10 cellular contexts compared by ENCODE assay signal in genomic region chr7:158494162-158494586, GRCh38.
DNase-seq lines count a peak whose midpoint lies in the region; ATAC-seq and TF ChIP-seq lines count a peak whose summit lies in the region.
"Had no signal": no experiment of that assay in that cellular context is flagged by ENCODE, and none has a peak within 500 bp of the region (broad histone marks: within the 10 kb centered on the region; RNA-seq: fewer than 3 reads in every experiment).

No MANE protein-coding gene starts in this region.

- H3K27ac ChIP-seq in neuronal stem cell (replicated peaks; ENCODE audit: low read length) (no peak overlapping the region), Peyer's patch (no peak overlapping the region)

- CTCF ChIA-PET in activated naive CD4-positive, alpha-beta T cell treated with anti-CD3 and anti-CD28 coated beads for 36 hours (lab: Charles Lee) = interaction anchor here (0.7 kb wide), 1 partner anchor 29 kb away, joined by 3 read pairs; no protein-coding TSS in a partner anchor

- H3K4me3 Mint-ChIP-seq in activated naive CD4-positive, alpha-beta T cell treated with anti-CD3 and anti-CD28 coated beads for 36 hours = no peak overlapping the region

- no peak for TF ChIP-seq POLR2A in Peyer's patch (IDR thresholded peaks at IDR 0.05)

- no peaks in the 10 kb centered on the region for H3K36me3 Mint-ChIP-seq in activated naive CD4-positive, alpha-beta T cell treated with anti-CD3 and anti-CD28 coated beads for 36 hours (ENCODE audit: low read depth)

- no peak overlapping the region for H3K14ac ChIP-seq in neuronal stem cell (ENCODE audit: low read length)

- no peak overlapping the region for H2AFZ ChIP-seq in neuronal stem cell (ENCODE audit: low read length)

- peak overlapping the region; percentile 13 for H2BK120ac ChIP-seq in neuronal stem cell (ENCODE audit: low read depth, low read length)

- no peak overlapping the region for H3K4ac ChIP-seq in neuronal stem cell (ENCODE audit: low read length)

- DNase-seq in activated naive CD4-positive, alpha-beta T cell treated with anti-CD3 and anti-CD28 coated beads for 36 hours = peak; percentile 48
- DNase-seq in activated naive CD4-positive, alpha-beta T cell (lab: John Stamatoyannopoulos, UW) = no peak
- DNase-seq in H7 = peak; percentile 68
- peak; percentile 26 for DNase-seq in OCI-M1 (lab: John Stamatoyannopoulos, UW)
- DNase-seq in neuronal stem cell (ENCODE audit: low spot score) = no peak
- DNase-seq in mesenteric fat pad (ENCODE audit: low spot score) = no peak
- no peak for DNase-seq in Peyer's patch
- DNase-seq: left ventricle myocardium superior, NCI-H1105 had no signal

- H4K91ac ChIP-seq in neuronal stem cell (ENCODE audit: low read depth, low read length, poor library complexity) = no peak overlapping the region

- H3K9ac ChIP-seq in neuronal stem cell (ENCODE audit: low read depth, low read length, poor library complexity) = no peak overlapping the region

- no peak overlapping the region for H2BK5ac ChIP-seq in neuronal stem cell (ENCODE audit: low read length)

- H3K4me1 ChIP-seq in neuronal stem cell (ENCODE audit: control insufficient read depth in 2 of 2, insufficient read depth in 1 of 2, low read depth in 1 of 2, low read length in 2 of 2) (peaks cover 3 to 19% of the 10 kb centered on the region in 2 donors), Peyer's patch (no peaks in the 10 kb centered on the region)

- H2BK15ac ChIP-seq in neuronal stem cell (ENCODE audit: low read length) = no peak overlapping the region

- no peak overlapping the region for H3K4me2 ChIP-seq in neuronal stem cell (ENCODE audit: insufficient read depth, low read length, poor library complexity, severe bottlenecking)

- no peaks in the 10 kb centered on the region for H3K4me1 Mint-ChIP-seq in activated naive CD4-positive, alpha-beta T cell treated with anti-CD3 and anti-CD28 coated beads for 36 hours (ENCODE audit: low read depth)

- H3K27ac Mint-ChIP-seq in activated naive CD4-positive, alpha-beta T cell treated with anti-CD3 and anti-CD28 coated beads for 36 hours = no peak overlapping the region

- H2BK12ac ChIP-seq in neuronal stem cell (ENCODE audit: low read length) = no peak overlapping the region

- H4K8ac ChIP-seq in neuronal stem cell (ENCODE audit: low read depth, low read length) = no peak overlapping the region

- no peaks in the 10 kb centered on the region for H3K27me3 ChIP-seq in H7 (ENCODE audit: control insufficient read depth, insufficient read depth, low read length)
- peaks cover 0 to 23% (median 0%) of the 10 kb centered on the region in 3 experiments for H3K27me3 ChIP-seq in neuronal stem cell (ENCODE audit: control insufficient read depth in 3 of 3, insufficient read depth in 3 of 3, low read depth in 1 of 3, low read length in 3 of 3)
- H3K27me3 ChIP-seq in Peyer's patch = no peaks in the 10 kb centered on the region

- TF ChIP-seq CTCF in Peyer's patch (IDR thresholded peaks at IDR 0.05) = no peak

- ATAC-seq in HG02938 (IDR thresholded peaks at IDR 0.05; ENCODE audit: unreplicated experiment) = no peak
- ATAC-seq: left ventricle myocardium superior had no signal

- H3K79me1 ChIP-seq in neuronal stem cell (ENCODE audit: low read depth, low read length) = no peaks in the 10 kb centered on the region

- H2AK5ac ChIP-seq in neuronal stem cell (ENCODE audit: low read depth, low read length) = no peak overlapping the region

- H3K4me3 ChIP-seq in H7 (ENCODE audit: insufficient read depth, low read depth, low read length) = no peak overlapping the region
- H3K4me3 ChIP-seq in neuronal stem cell (ENCODE audit: low read length in 2 of 2) = no peak overlapping the region
- no peak overlapping the region for H3K4me3 ChIP-seq in Peyer's patch

- peaks cover 2% of the 10 kb centered on the region for H3K9me3 Mint-ChIP-seq in activated naive CD4-positive, alpha-beta T cell treated with anti-CD3 and anti-CD28 coated beads for 36 hours

- no CpG with 5 or more reads among the region's 7 CpGs for WGBS in neuronal stem cell (ENCODE audit: extremely low coverage in 2 of 2, insufficient read length in 2 of 2, insufficient replicate concordance in 1 of 2), 2 donors

- H3K23ac ChIP-seq in neuronal stem cell (ENCODE audit: low read depth, low read length, poor library complexity) = no peak overlapping the region

- H3K9me3 ChIP-seq in neuronal stem cell (replicated peaks in 1 of 2; ENCODE audit: control insufficient read depth in 2 of 2, insufficient read depth in 1 of 2, low read depth in 1 of 2, low read length in 2 of 2) = no peaks in the 10 kb centered on the region
- H3K9me3 ChIP-seq in Peyer's patch = no peaks in the 10 kb centered on the region

- intact Hi-C loops in activated naive CD4-positive, alpha-beta T cell treated with anti-CD3 and anti-CD28 coated beads for 36 hours (cut with micrococcal nuclease) = loop anchor here (1.0 kb wide), 1 partner anchor 483 kb away; no protein-coding TSS in a partner anchor

- H3K18ac ChIP-seq in neuronal stem cell (ENCODE audit: low read length) = peak overlapping the region; percentile 12

- H3K27me3 Mint-ChIP-seq in activated naive CD4-positive, alpha-beta T cell treated with anti-CD3 and anti-CD28 coated beads for 36 hours (ENCODE audit: low read depth) = peaks cover 21% of the 10 kb centered on the region

- H3K36me3 ChIP-seq in H7 (replicated peaks; ENCODE audit: control insufficient read depth, insufficient read depth, low read length) = no peaks in the 10 kb centered on the region
- no peaks in the 10 kb centered on the region for H3K36me3 ChIP-seq in neuronal stem cell (replicated peaks in 1 of 2; ENCODE audit: control insufficient read depth in 2 of 2, insufficient read depth in 2 of 2, low read length in 2 of 2)
- no peaks in the 10 kb centered on the region for H3K36me3 ChIP-seq in Peyer's patch

Comparison
In these comparisons a context has a peak if more than half of its experiments do, and no peak if none do; other contexts are left out.
1. DNase-seq: peak in activated naive CD4-positive, alpha-beta T cell treated with anti-CD3 and anti-CD28 coated beads for 36 hours (single experiment), H7 (single experiment) and OCI-M1 (single experiment); none in activated naive CD4-positive, alpha-beta T cell (0 of 4), neuronal stem cell (single experiment), mesenteric fat pad (single experiment) and Peyer's patch (0 of 3).